Comparison of ENCODE assay signal across 15 cellular contexts in the genomic region with DNA sequence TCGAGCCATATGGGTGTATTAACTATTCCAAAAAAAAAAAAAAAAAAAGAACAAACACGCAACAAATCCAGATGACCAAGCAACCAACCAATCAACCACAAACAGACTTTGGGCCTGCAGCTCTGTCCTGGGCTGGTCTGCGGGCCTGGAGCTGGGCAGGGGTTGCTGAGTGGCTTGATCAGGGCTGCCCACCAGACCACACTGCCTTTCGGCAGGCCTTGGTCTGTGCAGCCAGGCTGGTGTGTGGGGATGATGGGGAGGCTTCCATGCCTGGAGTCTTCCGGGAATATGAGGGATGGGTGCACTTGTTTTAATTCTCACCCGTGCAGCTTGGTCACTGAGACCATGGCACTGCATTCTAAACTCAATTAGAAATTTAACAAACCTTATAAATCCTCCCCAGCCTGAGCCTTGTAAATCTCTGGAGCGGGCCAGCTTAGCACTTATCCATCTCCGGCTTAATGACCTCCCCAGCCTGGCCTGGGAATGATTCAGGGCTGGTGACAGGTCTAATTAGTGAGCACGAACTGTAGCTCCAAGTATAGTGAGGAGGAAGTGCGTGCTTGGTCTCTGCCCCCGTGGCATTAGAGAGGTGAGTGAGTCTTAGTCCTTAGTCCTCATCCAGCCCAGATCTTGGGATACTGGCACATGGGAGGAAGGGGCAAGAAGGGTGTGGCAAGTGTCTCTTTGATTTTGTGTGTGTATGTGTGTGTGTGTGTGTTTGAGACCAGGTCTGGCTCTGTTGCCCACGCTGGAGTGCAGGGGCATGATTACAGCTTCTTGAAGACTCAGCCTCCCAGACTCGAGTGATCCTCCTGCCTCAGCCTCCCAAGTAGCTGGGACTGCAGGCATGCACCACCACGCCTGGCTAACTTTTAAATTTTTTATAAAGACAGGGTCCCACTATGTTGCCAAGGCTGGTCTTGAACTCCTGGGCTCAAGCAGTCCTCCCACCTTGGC.
"Had no signal": no experiment of that assay in that cellular context is flagged by ENCODE, and none has a peak within 500 bp of the region (broad histone marks: within the 10 kb centered on the region; RNA-seq: fewer than 3 reads in every experiment).

No MANE protein-coding gene starts in this region.

- H3K4me3 ChIP-seq: ovary, right lobe of liver, smooth muscle cell, tibial nerve, uterus had no signal

- H3K9me3 ChIP-seq: ovary, right lobe of liver, tibial nerve, uterus had no signal

- ATAC-seq: activated CD4-positive, CD25-positive, alpha-beta regulatory T cell treated with anti-CD3 and anti-CD28 coated beads, Interleukin-2, amount 50 U/mL, for 24 hours; naive thymus-derived CD8-positive, alpha-beta T cell; right lobe of liver; stimulated activated naive B cell treated with anti-CD40 and anti-IgM and Interleukin-4, amounts not matched to agents 10 μg/mL and 1 μg/mL and 100 μg/mL, for 72 hours had no signal

- H3K4me1 ChIP-seq: right lobe of liver, tibial nerve, uterus had no signal

- DNase-seq: activated CD4-positive, alpha-beta T cell treated with anti-CD3 and anti-CD28 coated beads, Interleukin-2, amount 10 ng/mL, durations not matched to agents 7 days and 5 days; activated naive CD8-positive, alpha-beta T cell treated with anti-CD3 and anti-CD28 coated beads for 36 hours; central memory CD4-positive, alpha-beta T cell; erythroblast; kidney glomerular epithelial cell; mesendoderm; naive thymus-derived CD8-positive, alpha-beta T cell; ovary; stimulated activated CD4-positive, alpha-beta T cell treated with anti-CD3 and anti-CD28 coated beads, Interleukin-4, amount 100 ng/mL, for 4 hours; stimulated activated naive B cell treated with anti-CD40 and anti-IgM and Interleukin-4, amounts not matched to agents 10 μg/mL and 1 μg/mL and 100 μg/mL, for 72 hours; uterus had no signal

- H3K27ac ChIP-seq: ovary, right lobe of liver, tibial nerve, uterus had no signal

- H3K27me3 ChIP-seq: ovary, right lobe of liver had no signal

- H3K36me3 ChIP-seq: ovary, right lobe of liver, tibial nerve, uterus had no signal
